ENCODE assay signal across 1 cellular context in the genomic region with DNA sequence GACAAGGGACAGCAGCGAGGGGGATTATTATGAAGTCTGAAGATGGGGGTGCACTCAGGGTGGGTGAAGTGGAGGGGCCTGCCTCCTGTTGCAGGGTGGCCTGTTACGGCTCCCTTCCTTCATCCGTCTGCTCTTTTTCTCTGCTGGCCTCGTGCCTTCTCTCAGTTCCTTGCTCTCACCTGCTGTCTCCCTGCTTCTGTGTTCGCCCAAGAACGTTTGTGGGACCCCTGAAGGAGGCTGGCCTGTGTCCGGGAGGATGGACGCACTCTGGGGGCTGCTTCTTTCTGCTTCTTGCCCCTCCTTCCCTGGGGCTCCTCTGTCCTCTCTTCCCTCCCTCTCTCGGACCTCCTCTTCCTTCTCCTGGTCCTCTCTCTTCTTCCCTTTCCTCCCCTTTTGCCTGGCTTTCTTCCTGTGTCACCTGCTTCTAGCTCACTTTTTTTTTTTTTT.
TF ChIP-seq lines count a peak whose summit lies in the region.

No MANE protein-coding gene starts in this region.

TF ChIP-seq in IMR-90, 13 proteins besides CTCF, POLR2A, EP300 and RAD21 (continued from another document):
- TF ChIP-seq, protein P1, sequence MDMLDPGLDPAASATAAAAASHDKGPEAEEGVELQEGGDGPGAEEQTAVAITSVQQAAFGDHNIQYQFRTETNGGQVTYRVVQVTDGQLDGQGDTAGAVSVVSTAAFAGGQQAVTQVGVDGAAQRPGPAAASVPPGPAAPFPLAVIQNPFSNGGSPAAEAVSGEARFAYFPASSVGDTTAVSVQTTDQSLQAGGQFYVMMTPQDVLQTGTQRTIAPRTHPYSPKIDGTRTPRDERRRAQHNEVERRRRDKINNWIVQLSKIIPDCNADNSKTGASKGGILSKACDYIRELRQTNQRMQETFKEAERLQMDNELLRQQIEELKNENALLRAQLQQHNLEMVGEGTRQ (IDR thresholded peaks at IDR 0.05; ENCODE audit: low read depth, low read length) = no peak
- no peak for TF ChIP-seq CHD1 (IDR thresholded peaks at IDR 0.05; ENCODE audit: low read depth, low read length)
TF ChIP-seq in IMR-90: peak in this region for 0.
